Comparison of ENCODE assay signal across 9 cellular contexts in genomic region chr14:74619672-74620131, GRCh38. TPM values are rescaled to one million over a fixed set of nuclear protein-coding genes. Genes with fewer than 3 reads are reported as not detected.
DNase-seq lines count a peak whose midpoint lies in the region; ATAC-seq and TF ChIP-seq lines count a peak whose summit lies in the region.
"Had no signal": no experiment of that assay in that cellular context is flagged by ENCODE, and none has a peak within 500 bp of the region (broad histone marks: within the 10 kb centered on the region; RNA-seq: fewer than 3 reads in every experiment).

No MANE protein-coding gene starts in this region.

- H3K4me3 Mint-ChIP-seq in activated T-helper 2 cell treated with anti-CD3 and anti-CD28 coated beads, Interferon-gamma antibody, Interleukin-2, Interleukin-4, amounts not matched to agents 10 μg/mL and 5 μg/mL and 100 μg/mL, durations not matched to agents 14 hours and 24 hours and 36 hours (ENCODE audit: low read depth), result no peak overlapping the region

- no peaks in the 10 kb centered on the region for H3K9me3 Mint-ChIP-seq in activated T-helper 2 cell treated with anti-CD3 and anti-CD28 coated beads, Interferon-gamma antibody, Interleukin-2, Interleukin-4, amounts not matched to agents 10 μg/mL and 5 μg/mL and 100 μg/mL, durations not matched to agents 14 hours and 24 hours and 36 hours

- no peak overlapping the region for H3K27ac Mint-ChIP-seq in activated T-helper 2 cell treated with anti-CD3 and anti-CD28 coated beads, Interferon-gamma antibody, Interleukin-2, Interleukin-4, amounts not matched to agents 10 μg/mL and 5 μg/mL and 100 μg/mL, durations not matched to agents 14 hours and 24 hours and 36 hours

- TF ChIP-seq EP300 in tibial nerve (IDR thresholded peaks at IDR 0.05), result peak; percentile 29 to 83

- peak; percentile 44 for ATAC-seq in body of pancreas
- ATAC-seq in GM18861 (IDR thresholded peaks at IDR 0.05; ENCODE audit: unreplicated experiment), result no peak

- H3K27me3 ChIP-seq in body of pancreas (no peaks in the 10 kb centered on the region), tibial nerve (no peaks in the 10 kb centered on the region)

- H3K4me1 Mint-ChIP-seq in activated T-helper 2 cell treated with anti-CD3 and anti-CD28 coated beads, Interferon-gamma antibody, Interleukin-2, Interleukin-4, amounts not matched to agents 10 μg/mL and 5 μg/mL and 100 μg/mL, durations not matched to agents 14 hours and 24 hours and 36 hours (ENCODE audit: low read depth), result peaks cover 57% of the 10 kb centered on the region

- H3K9me3 ChIP-seq in body of pancreas, result no peaks in the 10 kb centered on the region
- H3K9me3 ChIP-seq in tibial nerve, result no peaks in the 10 kb centered on the region

- H3K36me3 ChIP-seq in body of pancreas (replicated peaks in 1 of 2; ENCODE audit: insufficient read depth in 1 of 2, low read depth in 2 of 2), result no peaks in the 10 kb centered on the region
- H3K36me3 ChIP-seq in tibial nerve, result no peaks in the 10 kb centered on the region

- DNase-seq in NK-92 treated with Interleukin-12 subunit alpha and Interleukin-12 subunit beta, amount 100 ng/mL, for 24 hours (lab: John Stamatoyannopoulos, UW), result peak; percentile 34
- DNase-seq in NK-92 (lab: John Stamatoyannopoulos, UW; ENCODE audit: unreplicated experiment) (no peak), body of pancreas (peak; percentile 44 to 77 (median 60)), kidney glomerular epithelial cell (lab: John Stamatoyannopoulos, UW) (peak; percentile 94), tibial nerve (ENCODE audit: low spot score in 2 of 2) (peak; percentile 86 to 88), DMS 273 treated with DMSO at 0.1 percent for 48 hours (lab: John Stamatoyannopoulos, UW) (no peak)
- DNase-seq in activated T-helper 2 cell treated with anti-CD3 and anti-CD28 coated beads, Interferon-gamma antibody, Interleukin-2, Interleukin-4, amounts not matched to agents 10 μg/mL and 5 μg/mL and 100 μg/mL, durations not matched to agents 14 hours and 24 hours and 36 hours (ENCODE audit: low spot score), result no peak

- H3K27me3 Mint-ChIP-seq in activated T-helper 2 cell treated with anti-CD3 and anti-CD28 coated beads, Interferon-gamma antibody, Interleukin-2, Interleukin-4, amounts not matched to agents 10 μg/mL and 5 μg/mL and 100 μg/mL, durations not matched to agents 14 hours and 24 hours and 36 hours (ENCODE audit: low read depth), result peaks cover 24% of the 10 kb centered on the region

- peaks cover 44% of the 10 kb centered on the region for H3K4me1 ChIP-seq in body of pancreas
- H3K4me1 ChIP-seq in tibial nerve, result peaks cover 0 to 55% (median 32%) of the 10 kb centered on the region in 4 donors

- peak overlapping the region in 3 of 4 donors; percentile 31 to 85 (median 71) for H3K27ac ChIP-seq in body of pancreas
- H3K27ac ChIP-seq in tibial nerve, result peak overlapping the region; percentile 4 to 88 (median 52)
- H3K27ac ChIP-seq: 22Rv1 had no signal

- WGBS in body of pancreas, 2 donors, result 68 to 80% methylated on average over 3 to 6 of the region's 6 CpGs
- WGBS in tibial nerve, 2 donors, result 8 to 23% methylated on average over 6 of the region's 6 CpGs

- no peaks in the 10 kb centered on the region for H3K36me3 Mint-ChIP-seq in activated T-helper 2 cell treated with anti-CD3 and anti-CD28 coated beads, Interferon-gamma antibody, Interleukin-2, Interleukin-4, amounts not matched to agents 10 μg/mL and 5 μg/mL and 100 μg/mL, durations not matched to agents 14 hours and 24 hours and 36 hours (ENCODE audit: low read depth)

- TF ChIP-seq CTCF in body of pancreas (IDR thresholded peaks at IDR 0.05) (no peak), tibial nerve (IDR thresholded peaks at IDR 0.05) (no peak)

- intact Hi-C loops in body of pancreas (cut with DNase I), result no loop called here
- intact Hi-C loops in activated T-helper 2 cell treated with anti-CD3 and anti-CD28 coated beads, Interferon-gamma antibody, Interleukin-2, Interleukin-4, amounts not matched to agents 10 μg/mL and 5 μg/mL and 100 μg/mL, durations not matched to agents 14 hours and 24 hours and 36 hours (cut with micrococcal nuclease), result loop anchor here (5.0 kb wide), 3 partner anchors 48 to 223 kb away; no protein-coding TSS in a partner anchor

- TF ChIP-seq POLR2A in body of pancreas (IDR thresholded peaks at IDR 0.05) (no peak), tibial nerve (IDR thresholded peaks at IDR 0.05) (no peak)

- no peak overlapping the region for H3K4me3 ChIP-seq in body of pancreas
- no peak overlapping the region for H3K4me3 ChIP-seq in tibial nerve

RNA-seq across cellular contexts. Expression of gene LTBP2, which starts 7.7 kb away (rescaled TPM):
- total RNA-seq in body of pancreas (10 to 100 TPM; 15.8 to 20.4 TPM), tibial nerve (100 to 1,000 TPM in 2 of 4 donors, 10 to 100 TPM in 2; 67.1 to 276 (median 134) TPM)
- total RNA-seq in activated T-helper 2 cell treated with anti-CD3 and anti-CD28 coated beads, Interferon-gamma antibody, Interleukin-2, Interleukin-4, amounts not matched to agents 10 μg/mL and 5 μg/mL and 100 μg/mL, durations not matched to agents 14 hours and 24 hours and 36 hours, result 0.07 and 0.23 TPM in 2 replicates

Comparison
In these comparisons a context has a peak if more than half of its experiments do, and no peak if none do; other contexts are left out.
1. DNase-seq: peak in NK-92 treated with Interleukin-12 subunit alpha and Interleukin-12 subunit beta, amount 100 ng/mL, for 24 hours (single experiment), body of pancreas (4 of 4), kidney glomerular epithelial cell (single experiment) and tibial nerve (2 of 2); none in NK-92 (single experiment), activated T-helper 2 cell treated with anti-CD3 and anti-CD28 coated beads, Interferon-gamma antibody, Interleukin-2, Interleukin-4, amounts not matched to agents 10 μg/mL and 5 μg/mL and 100 μg/mL, durations not matched to agents 14 hours and 24 hours and 36 hours (single experiment) and DMS 273 treated with DMSO at 0.1 percent for 48 hours (single experiment).
2. RNA of gene LTBP2, which starts 7.7 kb away (total RNA-seq): 67.1 to 276 TPM in tibial nerve and 15.8 to 20.4 TPM in body of pancreas; 0.07 to 0.23 TPM in activated T-helper 2 cell treated with anti-CD3 and anti-CD28 coated beads, Interferon-gamma antibody, Interleukin-2, Interleukin-4, amounts not matched to agents 10 μg/mL and 5 μg/mL and 100 μg/mL, durations not matched to agents 14 hours and 24 hours and 36 hours; every median in the first group is over 10 times any median in the second.